8 cellular contexts compared by ENCODE assay signal in the genomic region with DNA sequence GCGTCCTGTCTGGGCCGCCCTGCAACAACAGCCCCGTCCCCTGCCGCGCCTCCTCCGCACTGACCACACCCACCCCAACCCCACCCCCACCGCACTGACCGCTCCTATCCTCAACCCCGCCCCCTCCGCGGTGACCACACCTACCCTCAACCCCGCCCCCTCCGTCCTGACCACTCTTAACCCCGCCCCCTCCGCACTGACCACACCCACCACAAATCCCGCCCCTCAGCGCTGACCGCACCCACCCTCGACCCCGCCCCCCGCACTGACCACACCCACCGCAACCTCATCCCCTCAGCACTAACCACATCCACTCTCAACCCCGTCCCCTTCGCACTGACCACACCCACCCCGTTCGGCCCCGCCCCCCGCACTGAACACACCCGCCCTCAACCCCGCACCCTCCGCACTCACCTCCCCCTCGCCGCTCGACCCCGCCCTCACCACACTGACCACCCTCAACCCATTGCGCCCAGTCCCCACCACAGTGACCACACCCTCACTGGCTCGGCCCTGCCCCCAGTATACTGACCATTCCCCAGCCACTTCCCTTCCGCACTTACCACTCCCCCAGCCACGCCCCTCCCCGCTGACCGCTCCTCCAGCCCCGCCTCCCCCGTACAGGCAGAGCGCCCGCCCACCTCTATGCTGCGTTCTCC. TPM values are rescaled to one million over a fixed set of nuclear protein-coding genes. Genes with fewer than 3 reads are reported as not detected.
DNase-seq lines count a peak whose midpoint lies in the region; ATAC-seq and TF ChIP-seq lines count a peak whose summit lies in the region.

No MANE protein-coding gene starts in this region.

- peak; percentile 89 for DNase-seq in A673 (ENCODE audit: low spot score)
- DNase-seq in HUDEP-2 (lab: John Stamatoyannopoulos, UW; ENCODE audit: unreplicated experiment in 76 of 76), result peak in 71 of 76 experiments; percentile 35 to 100 (median 95)
- DNase-seq in T-helper 2 cell treated with Interferon-gamma antibody and Interleukin-4, amounts not matched to agents 5 μg/mL and 100 μg/mL, for 36 hours (ENCODE audit: low spot score), result peak; percentile 65
- peak; percentile 85 to 95 for DNase-seq in ascending aorta (ENCODE audit: low spot score in 2 of 2)
- peak; percentile 99 for DNase-seq in hepatic stellate cell (ENCODE audit: low spot score)
- DNase-seq in psoas muscle, result peak; percentile 92 to 94
- peak; percentile 98 for DNase-seq in ureter (ENCODE audit: low spot score)

- peak; percentile 50 for ATAC-seq in GM19351 (IDR thresholded peaks at IDR 0.05; ENCODE audit: unreplicated experiment)
- peak; percentile 83 to 88 (median 86) for ATAC-seq in psoas muscle

- peak overlapping the region; percentile 73 for H3K4me3 Mint-ChIP-seq in T-helper 2 cell treated with Interferon-gamma antibody and Interleukin-4, amounts not matched to agents 5 μg/mL and 100 μg/mL, for 36 hours

- H3K36me3 ChIP-seq in A673 (ENCODE audit: insufficient read depth, low read length, poor library complexity, severe bottlenecking) (no peaks in the 10 kb centered on the region), ascending aorta (no peaks in the 10 kb centered on the region), psoas muscle (ENCODE audit: insufficient read depth in 1 of 2, low read depth in 1 of 2) (no peaks in the 10 kb centered on the region)

- no peaks in the 10 kb centered on the region for H3K9me3 Mint-ChIP-seq in T-helper 2 cell treated with Interferon-gamma antibody and Interleukin-4, amounts not matched to agents 5 μg/mL and 100 μg/mL, for 36 hours

- H3K36me3 Mint-ChIP-seq in T-helper 2 cell treated with Interferon-gamma antibody and Interleukin-4, amounts not matched to agents 5 μg/mL and 100 μg/mL, for 36 hours (ENCODE audit: low read depth), result no peaks in the 10 kb centered on the region

- 1 to 2% (median 2%) methylated on average over 33 to 46 of the region's 46 CpGs for WGBS in psoas muscle, 3 donors

- no peaks in the 10 kb centered on the region for H3K27me3 ChIP-seq in A673 (replicated peaks; ENCODE audit: insufficient read depth, low read depth, low read length, poor library complexity)
- no peaks in the 10 kb centered on the region for H3K27me3 ChIP-seq in ascending aorta
- H3K27me3 ChIP-seq in psoas muscle (ENCODE audit: insufficient read depth in 3 of 3, low read length in 2 of 3), result peaks cover 0 to 47% (median 12%) of the 10 kb centered on the region in 3 donors

- CTCF ChIA-PET in A673 (lab: Charles Lee), result no interaction called here

- H3K4me3 ChIP-seq in A673 (ENCODE audit: low read depth, low read length, poor library complexity, severe bottlenecking) (peak overlapping the region; percentile 65), ascending aorta (peak overlapping the region; percentile 60 to 87), psoas muscle (peak overlapping the region; percentile 69)

- TF ChIP-seq CTCF in A673 (conservative IDR thresholded peaks at IDR 0.05; ENCODE audit: low read depth, low read length) (no peak), ascending aorta (IDR thresholded peaks at IDR 0.05) (no peak), psoas muscle (IDR thresholded peaks at IDR 0.05) (no peak)

- H3K27me3 Mint-ChIP-seq in T-helper 2 cell treated with Interferon-gamma antibody and Interleukin-4, amounts not matched to agents 5 μg/mL and 100 μg/mL, for 36 hours (ENCODE audit: low read depth), result peaks cover 30% of the 10 kb centered on the region

- no peaks in the 10 kb centered on the region for H3K9me3 ChIP-seq in A673 (ENCODE audit: low read depth, low read length, poor library complexity, severe bottlenecking)
- no peaks in the 10 kb centered on the region for H3K9me3 ChIP-seq in ascending aorta
- H3K9me3 ChIP-seq in psoas muscle, result no peaks in the 10 kb centered on the region

- BruUV-seq in A673 (replicated peaks; lab: Mats Ljungman, UMichigan), result no TSS peak

- H3K27ac Mint-ChIP-seq in T-helper 2 cell treated with Interferon-gamma antibody and Interleukin-4, amounts not matched to agents 5 μg/mL and 100 μg/mL, for 36 hours, result peak overlapping the region; percentile 75

- H3K27ac ChIP-seq in A673 (ENCODE audit: low read depth, low read length, poor library complexity, severe bottlenecking) (peak overlapping the region; percentile 47), ascending aorta (peak overlapping the region; percentile 56 to 66), psoas muscle (peak overlapping the region; percentile 65)

- H3K4me1 Mint-ChIP-seq in T-helper 2 cell treated with Interferon-gamma antibody and Interleukin-4, amounts not matched to agents 5 μg/mL and 100 μg/mL, for 36 hours (ENCODE audit: low read depth), result peaks cover 21% of the 10 kb centered on the region

- peaks cover 11% of the 10 kb centered on the region for H3K4me1 ChIP-seq in A673 (ENCODE audit: insufficient read depth, low read length, poor library complexity, severe bottlenecking)
- peaks cover 3% of the 10 kb centered on the region in 2 donors for H3K4me1 ChIP-seq in ascending aorta
- H3K4me1 ChIP-seq in psoas muscle, result peaks cover 4% of the 10 kb centered on the region

- intact Hi-C loops in A673 (cut with micrococcal nuclease; ENCODE audit: unreplicated experiment), result no loop called here
- intact Hi-C loops in ascending aorta (cut with DNase I), result no loop called here
- intact Hi-C loops in psoas muscle (cut with DNase I), result loop anchor here in 1 of 2 donors (5.0 kb wide), 1 partner anchor 70 kb away; a partner anchor contains a TSS

- POLR2A ChIA-PET in A673 (lab: Charles Lee; ENCODE audit: low non-redundant PET), result no interaction called here

RNA-seq across cellular contexts. Expression of a gene that starts 8.2 kb away (rescaled TPM):
- total RNA-seq in A673 (2021), result not detected in 2 replicates
- total RNA-seq in ascending aorta, result 7.6 TPM
- 1 to 10 TPM in 2 of 4 donors, under 1 TPM in 2; 0.27 to 3.7 (median 0.86) TPM for total RNA-seq in psoas muscle
- polyA plus RNA-seq in psoas muscle, result 1 to 10 TPM; 1.4 to 4.5 (median 2.0) TPM
- total RNA-seq in ureter, result 2.6 TPM

Comparison
In these comparisons a context has a peak if more than half of its experiments do, and no peak if none do; other contexts are left out.
1. Peak in every context shown above with its lines: DNase-seq, ATAC-seq, H3K4me3 ChIP-seq and H3K27ac ChIP-seq.